In genomic region chr9:11874414-11874813, GRCh38 we compare ENCODE assay signal across 17 cellular contexts.
DNase-seq lines count a peak whose midpoint lies in the region; ATAC-seq, FAIRE-seq and TF ChIP-seq lines count a peak whose summit lies in the region.
"Had no signal": no experiment of that assay in that cellular context is flagged by ENCODE, and none has a peak within 500 bp of the region (broad histone marks: within the 10 kb centered on the region; RNA-seq: fewer than 3 reads in every experiment).

No MANE protein-coding gene starts in this region.

- H3K36me3 Mint-ChIP-seq in activated T-helper 2 cell treated with anti-CD3 and anti-CD28 coated beads, Interferon-gamma antibody, Interleukin-2, Interleukin-4, amounts not matched to agents 10 μg/mL and 5 μg/mL and 100 μg/mL, durations not matched to agents 14 hours and 24 hours and 36 hours (ENCODE audit: low read depth), result no peaks in the 10 kb centered on the region
- H3K36me3 Mint-ChIP-seq: CD14-positive monocyte; CD8-positive, alpha-beta T cell had no signal

- 56 to 75% methylated on average over 2 of the region's 2 CpGs for WGBS in pancreas, 2 donors

- peaks cover 26% of the 10 kb centered on the region for H3K9me3 Mint-ChIP-seq in activated T-helper 2 cell treated with anti-CD3 and anti-CD28 coated beads, Interferon-gamma antibody, Interleukin-2, Interleukin-4, amounts not matched to agents 10 μg/mL and 5 μg/mL and 100 μg/mL, durations not matched to agents 14 hours and 24 hours and 36 hours
- H3K9me3 Mint-ChIP-seq: CD14-positive monocyte had no signal

- no peaks in the 10 kb centered on the region for H3K27me3 Mint-ChIP-seq in activated T-helper 2 cell treated with anti-CD3 and anti-CD28 coated beads, Interferon-gamma antibody, Interleukin-2, Interleukin-4, amounts not matched to agents 10 μg/mL and 5 μg/mL and 100 μg/mL, durations not matched to agents 14 hours and 24 hours and 36 hours (ENCODE audit: low read depth)

- no peak for ATAC-seq in pancreas
- ATAC-seq: CD8-positive, alpha-beta T cell; HepG2 had no signal

- H3K27ac ChIP-seq in pancreas, result no peak overlapping the region
- H3K27ac ChIP-seq: 22Rv1 had no signal

- no peak overlapping the region for H3K4me3 ChIP-seq in pancreas

- no peaks in the 10 kb centered on the region for H3K36me3 ChIP-seq in pancreas

- intact Hi-C loops in pancreas (cut with DNase I), result no loop called here
- intact Hi-C loops in activated T-helper 2 cell treated with anti-CD3 and anti-CD28 coated beads, Interferon-gamma antibody, Interleukin-2, Interleukin-4, amounts not matched to agents 10 μg/mL and 5 μg/mL and 100 μg/mL, durations not matched to agents 14 hours and 24 hours and 36 hours (cut with micrococcal nuclease), result no loop called here

- H3K4me1 ChIP-seq in pancreas, result no peaks in the 10 kb centered on the region

- H3K27ac Mint-ChIP-seq in activated T-helper 2 cell treated with anti-CD3 and anti-CD28 coated beads, Interferon-gamma antibody, Interleukin-2, Interleukin-4, amounts not matched to agents 10 μg/mL and 5 μg/mL and 100 μg/mL, durations not matched to agents 14 hours and 24 hours and 36 hours, result no peak overlapping the region
- H3K27ac Mint-ChIP-seq: CD14-positive monocyte; CD8-positive, alpha-beta T cell had no signal

- FAIRE-seq in pancreas (lab: Jason Lieb, UNC), result peak; percentile 17
- FAIRE-seq: GM19239, HepG2 had no signal

- no peak for TF ChIP-seq CTCF in pancreas (IDR thresholded peaks at IDR 0.05)

- H3K27me3 ChIP-seq in pancreas, result no peaks in the 10 kb centered on the region

- no peaks in the 10 kb centered on the region for H3K4me1 Mint-ChIP-seq in activated T-helper 2 cell treated with anti-CD3 and anti-CD28 coated beads, Interferon-gamma antibody, Interleukin-2, Interleukin-4, amounts not matched to agents 10 μg/mL and 5 μg/mL and 100 μg/mL, durations not matched to agents 14 hours and 24 hours and 36 hours (ENCODE audit: low read depth)
- H3K4me1 Mint-ChIP-seq: CD14-positive monocyte had no signal

- no peak overlapping the region for H3K4me3 Mint-ChIP-seq in activated T-helper 2 cell treated with anti-CD3 and anti-CD28 coated beads, Interferon-gamma antibody, Interleukin-2, Interleukin-4, amounts not matched to agents 10 μg/mL and 5 μg/mL and 100 μg/mL, durations not matched to agents 14 hours and 24 hours and 36 hours (ENCODE audit: low read depth)
- H3K4me3 Mint-ChIP-seq: CD14-positive monocyte; CD8-positive, alpha-beta T cell had no signal

- DNase-seq in NCI-H1105 treated with DMSO at 0.1 percent for 48 hours (lab: John Stamatoyannopoulos, UW) (peak; percentile 55), NCI-H1105 (lab: John Stamatoyannopoulos, UW) (no peak), NCI-H748 (lab: John Stamatoyannopoulos, UW; ENCODE audit: unreplicated experiment) (peak; percentile 22), NCI-H748 treated with DMSO at 0.1 percent for 48 hours (lab: John Stamatoyannopoulos, UW) (no peak), NCI-H69 (lab: John Stamatoyannopoulos, UW) (peak; percentile 26), pancreas (no peak), NK-92 (lab: John Stamatoyannopoulos, UW; ENCODE audit: unreplicated experiment) (no peak)
- no peak for DNase-seq in activated T-helper 2 cell treated with anti-CD3 and anti-CD28 coated beads, Interferon-gamma antibody, Interleukin-2, Interleukin-4, amounts not matched to agents 10 μg/mL and 5 μg/mL and 100 μg/mL, durations not matched to agents 14 hours and 24 hours and 36 hours (ENCODE audit: low spot score)
- DNase-seq: CD8-positive, alpha-beta T cell; COR-L47; DND-41; GDM1; H7 had no signal

- H3K9me3 ChIP-seq in pancreas, result no peaks in the 10 kb centered on the region

Comparison
In these comparisons a context has a peak if more than half of its experiments do, and no peak if none do; other contexts are left out.
1. DNase-seq: peak in NCI-H1105 treated with DMSO at 0.1 percent for 48 hours (single experiment), NCI-H748 (single experiment) and NCI-H69 (single experiment); none in NCI-H1105 (single experiment), NCI-H748 treated with DMSO at 0.1 percent for 48 hours (single experiment), pancreas (0 of 6), NK-92 (single experiment) and activated T-helper 2 cell treated with anti-CD3 and anti-CD28 coated beads, Interferon-gamma antibody, Interleukin-2, Interleukin-4, amounts not matched to agents 10 μg/mL and 5 μg/mL and 100 μg/mL, durations not matched to agents 14 hours and 24 hours and 36 hours (single experiment).